8 cellular contexts compared by ENCODE assay signal in the genomic region with DNA sequence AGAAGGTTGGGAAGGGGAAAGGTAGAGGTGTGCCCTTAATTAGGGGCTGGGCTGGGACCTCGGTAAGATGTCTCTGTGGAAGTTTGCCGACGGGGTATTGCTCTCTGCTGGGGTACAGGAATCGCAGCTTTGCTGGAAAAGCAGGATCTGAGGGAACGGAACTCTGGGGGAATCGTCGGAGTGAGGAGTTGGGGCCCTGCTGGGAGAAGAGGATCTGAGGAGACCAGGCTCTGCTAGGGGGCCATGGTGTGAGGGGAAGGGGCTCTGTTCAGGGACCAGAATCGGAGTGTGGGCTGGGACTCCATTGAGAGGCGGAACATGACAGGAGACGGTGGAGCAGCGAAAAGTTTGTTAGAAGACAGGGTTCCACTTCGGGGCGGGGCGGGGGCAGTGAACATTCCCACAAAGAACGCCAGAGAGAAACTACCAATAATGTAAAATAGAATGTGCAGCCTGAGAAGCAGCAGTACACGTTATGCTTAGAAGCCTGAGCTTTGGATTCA. TPM values are rescaled to one million over a fixed set of nuclear protein-coding genes. Genes with fewer than 3 reads are reported as not detected.
DNase-seq lines count a peak whose midpoint lies in the region; ATAC-seq and TF ChIP-seq lines count a peak whose summit lies in the region.

No MANE protein-coding gene starts in this region.

- H3K4me1 Mint-ChIP-seq in IgD-negative memory B cell = peaks cover 21 to 30% (median 26%) of the 10 kb centered on the region in 3 donors
- peaks cover 32% of the 10 kb centered on the region for H3K4me1 Mint-ChIP-seq in activated T-helper 1 cell treated with anti-CD3 and anti-CD28 coated beads, Interleukin-12 subunit alpha, Interleukin-12 subunit beta, Interleukin-2, Interleukin-4 antibody, amounts not matched to agents 30 ng/mL and 10 ng/mL and 1 ng/mL, durations not matched to agents 14 hours and 24 hours and 36 hours (ENCODE audit: low read depth)
- peaks cover 16% of the 10 kb centered on the region for H3K4me1 Mint-ChIP-seq in neural crest cell

- H3K27ac Mint-ChIP-seq in IgD-negative memory B cell (peak overlapping the region; percentile 88 to 93 (median 92)), neural crest cell (ENCODE audit: unreplicated experiment) (peak overlapping the region; percentile 92)
- peak overlapping the region; percentile 94 for H3K27ac Mint-ChIP-seq in activated T-helper 1 cell treated with anti-CD3 and anti-CD28 coated beads, Interleukin-12 subunit alpha, Interleukin-12 subunit beta, Interleukin-2, Interleukin-4 antibody, amounts not matched to agents 30 ng/mL and 10 ng/mL and 1 ng/mL, durations not matched to agents 14 hours and 24 hours and 36 hours

- H3K27me3 Mint-ChIP-seq in IgD-negative memory B cell = no peaks in the 10 kb centered on the region
- peaks cover 2% of the 10 kb centered on the region for H3K27me3 Mint-ChIP-seq in activated T-helper 1 cell treated with anti-CD3 and anti-CD28 coated beads, Interleukin-12 subunit alpha, Interleukin-12 subunit beta, Interleukin-2, Interleukin-4 antibody, amounts not matched to agents 30 ng/mL and 10 ng/mL and 1 ng/mL, durations not matched to agents 14 hours and 24 hours and 36 hours (ENCODE audit: insufficient read depth)
- H3K27me3 Mint-ChIP-seq in neural crest cell (ENCODE audit: low read depth) = no peaks in the 10 kb centered on the region

- in situ Hi-C loops in Caki2 (cut with HindIII; ENCODE audit: low pct_unique_long_range_greater_than_20kb, low sequenced_read_pairs) = no loop called here

- ATAC-seq in GM19023 (IDR thresholded peaks at IDR 0.05; ENCODE audit: unreplicated experiment) = no peak
- no peak for ATAC-seq in GM19463 (IDR thresholded peaks at IDR 0.05; ENCODE audit: unreplicated experiment)
- ATAC-seq in HG02610 (IDR thresholded peaks at IDR 0.05; ENCODE audit: unreplicated experiment) = no peak

- peak overlapping the region; percentile 95 for H3K4me3 ChIP-seq in fibroblast of the aortic adventitia (ENCODE audit: low read depth, low read length)

- TF ChIP-seq CTCF in fibroblast of the aortic adventitia (IDR thresholded peaks at IDR 0.05; ENCODE audit: insufficient read depth, low read length) = no peak
- TF ChIP-seq CTCF in neural crest cell (conservative IDR thresholded peaks at IDR 0.05) = no peak

- H3K9me3 Mint-ChIP-seq in IgD-negative memory B cell (no peaks in the 10 kb centered on the region), neural crest cell (no peaks in the 10 kb centered on the region)
- H3K9me3 Mint-ChIP-seq in activated T-helper 1 cell treated with anti-CD3 and anti-CD28 coated beads, Interleukin-12 subunit alpha, Interleukin-12 subunit beta, Interleukin-2, Interleukin-4 antibody, amounts not matched to agents 30 ng/mL and 10 ng/mL and 1 ng/mL, durations not matched to agents 14 hours and 24 hours and 36 hours = no peaks in the 10 kb centered on the region

- DNase-seq in Caki2 (ENCODE audit: low read depth) (peak; percentile 1), fibroblast of the aortic adventitia (ENCODE audit: low read depth) (peak; percentile 50), neural crest cell (ENCODE audit: low read depth, low spot score) (no peak)
- peak; percentile 5 for DNase-seq in activated T-helper 1 cell treated with anti-CD3 and anti-CD28 coated beads, Interleukin-12 subunit alpha, Interleukin-12 subunit beta, Interleukin-2, Interleukin-4 antibody, amounts not matched to agents 30 ng/mL and 10 ng/mL and 1 ng/mL, durations not matched to agents 14 hours and 24 hours and 36 hours (ENCODE audit: low spot score)

- H3K4me3 Mint-ChIP-seq in IgD-negative memory B cell (peak overlapping the region; percentile 87 to 100 (median 99)), neural crest cell (peak overlapping the region; percentile 95)
- H3K4me3 Mint-ChIP-seq in activated T-helper 1 cell treated with anti-CD3 and anti-CD28 coated beads, Interleukin-12 subunit alpha, Interleukin-12 subunit beta, Interleukin-2, Interleukin-4 antibody, amounts not matched to agents 30 ng/mL and 10 ng/mL and 1 ng/mL, durations not matched to agents 14 hours and 24 hours and 36 hours = peak overlapping the region; percentile 97

- intact Hi-C loops in activated T-helper 1 cell treated with anti-CD3 and anti-CD28 coated beads, Interleukin-12 subunit alpha, Interleukin-12 subunit beta, Interleukin-2, Interleukin-4 antibody, amounts not matched to agents 30 ng/mL and 10 ng/mL and 1 ng/mL, durations not matched to agents 14 hours and 24 hours and 36 hours (cut with micrococcal nuclease) = loop anchor here (1.0 to 5.0 kb wide), 6 partner anchors 184 to 1377 kb away; partner anchors contain the start of genes ACER3, ALG8, CLNS1A and EMSY

- H3K36me3 Mint-ChIP-seq in IgD-negative memory B cell (no peaks in the 10 kb centered on the region), neural crest cell (ENCODE audit: low read depth) (peaks cover 3% of the 10 kb centered on the region)
- peaks cover 8% of the 10 kb centered on the region for H3K36me3 Mint-ChIP-seq in activated T-helper 1 cell treated with anti-CD3 and anti-CD28 coated beads, Interleukin-12 subunit alpha, Interleukin-12 subunit beta, Interleukin-2, Interleukin-4 antibody, amounts not matched to agents 30 ng/mL and 10 ng/mL and 1 ng/mL, durations not matched to agents 14 hours and 24 hours and 36 hours (ENCODE audit: low read depth)

RNA-seq across cellular contexts. Expression of gene AAMDC, which starts 0.5 kb away (rescaled TPM):
- total RNA-seq in Caki2 (2014; rRNA removed; shearing (Covaris generic); ENCODE audit: low replicate concordance) = 6.8 and 21.1 TPM in 2 replicates
- polyA plus RNA-seq in IgD-negative memory B cell = 16.9 TPM
- total RNA-seq in activated T-helper 1 cell treated with anti-CD3 and anti-CD28 coated beads, Interleukin-12 subunit alpha, Interleukin-12 subunit beta, Interleukin-2, Interleukin-4 antibody, amounts not matched to agents 30 ng/mL and 10 ng/mL and 1 ng/mL, durations not matched to agents 14 hours and 24 hours and 36 hours = 1.5 and 2.4 TPM in 2 replicates
- total RNA-seq in fibroblast of the aortic adventitia (ENCODE audit: low replicate concordance) (28.8 and 51.8 TPM in 2 replicates), neural crest cell (17.8 and 22.4 TPM in 2 replicates)

RNA-seq across cellular contexts. Expression of gene RSF1, which starts 0.9 kb away (rescaled TPM):
- 4.9 and 16.9 TPM in 2 replicates for total RNA-seq in Caki2 (2014; rRNA removed; shearing (Covaris generic); ENCODE audit: low replicate concordance)
- 57.0 TPM for polyA plus RNA-seq in IgD-negative memory B cell
- 47.0 and 49.2 TPM in 2 replicates for total RNA-seq in activated T-helper 1 cell treated with anti-CD3 and anti-CD28 coated beads, Interleukin-12 subunit alpha, Interleukin-12 subunit beta, Interleukin-2, Interleukin-4 antibody, amounts not matched to agents 30 ng/mL and 10 ng/mL and 1 ng/mL, durations not matched to agents 14 hours and 24 hours and 36 hours
- total RNA-seq in fibroblast of the aortic adventitia (ENCODE audit: low replicate concordance) (44.5 and 293 TPM in 2 replicates), neural crest cell (85.4 and 92.6 TPM in 2 replicates)
